Comparison of ENCODE assay signal across 4 cellular contexts in genomic region chr5:65892024-65892423, GRCh38.
A peak's percentile ranks its signal among the peaks of the same experiment; 100 is the strongest.
TF ChIP-seq lines count a peak whose summit lies in the region.

No MANE protein-coding gene starts in this region.

TF ChIP-seq in HEK293, 187 proteins besides CTCF, POLR2A, EP300 and RAD21:
- peak; percentile 83 for TF ChIP-seq ZNF121 (tag by site-specific recombination; IDR thresholded peaks at IDR 0.05)

TF ChIP-seq in WTC11, 78 proteins besides CTCF, POLR2A, EP300 and RAD21:
- TF ChIP-seq ZNF121 (CRISPR knock-in tag; IDR thresholded peaks at IDR 0.05), result peak; percentile 63; the same call in 1 of the 2 replicates

TF ChIP-seq in K562, 482 proteins besides CTCF, POLR2A, EP300 and RAD21:
- TF ChIP-seq ZNF121 (CRISPR knock-in tag; conservative IDR thresholded peaks at IDR 0.05), result peak; percentile 66

TF ChIP-seq in HepG2, 621 proteins besides CTCF, POLR2A, EP300 and RAD21:
- TF ChIP-seq ZNF121 (CRISPR knock-in tag; IDR thresholded peaks at IDR 0.05), result 0 out of 2 replicates have a peak, but pooled peaks have one; percentile 34
TF ChIP-seq in HepG2: peak in this region for 1; not testable (repeated sequence) for 620.
